11 cellular contexts compared by ENCODE assay signal in the genomic region with DNA sequence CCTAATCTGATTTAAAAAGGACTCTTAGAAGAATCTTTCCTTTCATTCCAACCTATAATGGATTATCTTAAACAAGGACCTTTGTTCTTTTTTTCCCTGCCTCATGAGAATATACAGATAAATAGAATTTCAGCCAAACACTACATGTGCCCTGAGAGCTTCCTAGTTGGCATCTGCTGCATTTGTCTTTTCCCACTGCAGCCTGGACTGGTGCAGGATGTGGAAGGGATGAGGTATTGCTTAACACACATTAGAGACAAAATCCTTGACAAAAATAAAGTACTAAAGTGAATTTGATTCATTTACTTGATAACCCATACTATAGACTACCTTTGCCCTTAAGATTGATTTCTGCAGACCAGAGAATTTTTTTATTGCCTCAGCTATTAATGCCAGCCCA. TPM values are rescaled to one million over a fixed set of nuclear protein-coding genes. Genes with fewer than 3 reads are reported as not detected.
"Had no signal": no experiment of that assay in that cellular context is flagged by ENCODE, and none has a peak within 500 bp of the region (broad histone marks: within the 10 kb centered on the region; RNA-seq: fewer than 3 reads in every experiment).

No MANE protein-coding gene starts in this region.

- DNase-seq: activated CD8-positive, alpha-beta memory T cell treated with anti-CD3 and anti-CD28 coated beads, Interleukin-2, amount 50 U/mL, for 4 hours; activated CD8-positive, alpha-beta T cell treated with anti-CD3 and anti-CD28 coated beads for 36 hours; activated naive CD8-positive, alpha-beta T cell treated with anti-CD3 and anti-CD28 coated beads, Interleukin-2, amount 50 U/mL, for 24 hours; activated T-cell treated with anti-CD3 and anti-CD28 coated beads, Interleukin-2, amount 50 U/mL, for 72 hours; colonic mucosa; effector CD4-positive, alpha-beta T cell; hippocampal formation; retina; T-helper 9 cell had no signal

- H3K36me3 ChIP-seq: colonic mucosa had no signal

- ATAC-seq: activated CD8-positive, alpha-beta T cell treated with anti-CD3 and anti-CD28 coated beads for 36 hours; activated naive CD8-positive, alpha-beta T cell treated with anti-CD3 and anti-CD28 coated beads, Interleukin-2, amount 50 U/mL, for 24 hours; activated T-cell treated with anti-CD3 and anti-CD28 coated beads, Interleukin-2, amount 50 U/mL, for 72 hours had no signal

- H3K4me1 ChIP-seq: colonic mucosa had no signal

- H3K9me3 ChIP-seq: colonic mucosa had no signal

- H3K27me3 ChIP-seq: colonic mucosa, tibial nerve had no signal

- H3K4me3 ChIP-seq: colonic mucosa, smooth muscle cell, tibial nerve had no signal

RNA-seq across cellular contexts. Expression of gene PALMD, which starts 59.5 kb away (rescaled TPM):
- total RNA-seq: activated CD8-positive, alpha-beta T cell treated with anti-CD3 and anti-CD28 coated beads for 36 hours; activated T-cell treated with anti-CD3 and anti-CD28 coated beads, Interleukin-2, amount 50 U/mL, for 72 hours had no signal
